18 cellular contexts compared by ENCODE assay signal in genomic region chr10:88150338-88150737, GRCh38.
DNase-seq lines count a peak whose midpoint lies in the region; ATAC-seq, FAIRE-seq and TF ChIP-seq lines count a peak whose summit lies in the region.
"Had no signal": no experiment of that assay in that cellular context is flagged by ENCODE, and none has a peak within 500 bp of the region (broad histone marks: within the 10 kb centered on the region; RNA-seq: fewer than 3 reads in every experiment).

No MANE protein-coding gene starts in this region.

- H3K36me3 ChIP-seq in BE2C (no peaks in the 10 kb centered on the region), MG63 (no peaks in the 10 kb centered on the region), mucosa of descending colon (ENCODE audit: low read depth) (no peaks in the 10 kb centered on the region), kidney (ENCODE audit: control insufficient read depth in 1 of 2, insufficient read depth in 2 of 2, low read length in 2 of 2) (no peaks in the 10 kb centered on the region)
- H3K36me3 ChIP-seq: BLaER1 treated with 17β-estradiol and CSF1 and Interleukin-3, amounts not matched to agents 10 nM and 100 nM; prostate gland had no signal

- CTCF ChIA-PET in activated CD8-positive, alpha-beta memory T cell treated with anti-CD3 and anti-CD28 coated beads, Interleukin-2, amount 10 ng/mL, durations not matched to agents 7 days and 5 days (lab: Charles Lee), result no interaction called here

- H3K9me3 ChIP-seq in BE2C (no peaks in the 10 kb centered on the region), MG63 (no peaks in the 10 kb centered on the region), mucosa of descending colon (no peaks in the 10 kb centered on the region), kidney (ENCODE audit: control insufficient read depth in 1 of 2, low read length in 2 of 2) (no peaks in the 10 kb centered on the region)
- H3K9me3 ChIP-seq: prostate gland had no signal

- H3K4me3 ChIP-seq in BE2C (ENCODE audit: low read depth, low read length) (no peak overlapping the region), MG63 (no peak overlapping the region), choroid plexus epithelial cell (ENCODE audit: low read depth, low read length) (no peak overlapping the region), mucosa of descending colon (no peak overlapping the region), kidney (ENCODE audit: low read length in 2 of 2) (no peak overlapping the region)
- H3K4me3 ChIP-seq: BLaER1 treated with 17β-estradiol and CSF1 and Interleukin-3, amounts not matched to agents 10 nM and 100 nM; prostate gland had no signal

- peaks cover 21% of the 10 kb centered on the region for H3K36me3 Mint-ChIP-seq in activated CD8-positive, alpha-beta memory T cell treated with anti-CD3 and anti-CD28 coated beads, Interleukin-2, amount 10 ng/mL, durations not matched to agents 7 days and 5 days

- peaks cover 3% of the 10 kb centered on the region for H3K9me3 Mint-ChIP-seq in activated CD8-positive, alpha-beta memory T cell treated with anti-CD3 and anti-CD28 coated beads, Interleukin-2, amount 10 ng/mL, durations not matched to agents 7 days and 5 days (ENCODE audit: low read depth)

- H3K9ac ChIP-seq in kidney (ENCODE audit: low read length in 2 of 2), result no peak overlapping the region
- H3K9ac ChIP-seq: BLaER1 treated with 17β-estradiol and CSF1 and Interleukin-3, amounts not matched to agents 10 nM and 100 nM had no signal

- intact Hi-C loops in mucosa of descending colon (cut with DNase I, micrococcal nuclease), result no loop called here
- intact Hi-C loops in sciatic nerve (cut with DNase I), result no loop called here
- intact Hi-C loops in kidney (cut with DNase I), result no loop called here

- H3K4me1 ChIP-seq in BE2C (peaks cover 21% of the 10 kb centered on the region), mucosa of descending colon (ENCODE audit: low read depth) (no peaks in the 10 kb centered on the region), kidney (ENCODE audit: control insufficient read depth in 1 of 2, insufficient read depth in 1 of 2, low read depth in 1 of 2, low read length in 2 of 2) (no peaks in the 10 kb centered on the region)
- H3K4me1 ChIP-seq: prostate gland had no signal

- no peak overlapping the region for H3K27ac Mint-ChIP-seq in activated CD8-positive, alpha-beta memory T cell treated with anti-CD3 and anti-CD28 coated beads, Interleukin-2, amount 10 ng/mL, durations not matched to agents 7 days and 5 days
- H3K27ac Mint-ChIP-seq: activated CD8-positive, alpha-beta T cell treated with anti-CD3 and anti-CD28 coated beads, Interleukin-2, amount 10 ng/mL, durations not matched to agents 7 days and 5 days had no signal

- no peaks in the 10 kb centered on the region for H3K27me3 ChIP-seq in BE2C
- no peaks in the 10 kb centered on the region for H3K27me3 ChIP-seq in MG63
- H3K27me3 ChIP-seq: BLaER1 treated with 17β-estradiol and CSF1 and Interleukin-3, amounts not matched to agents 10 nM and 100 nM had no signal

- H3K27ac ChIP-seq in kidney (ENCODE audit: low read depth in 2 of 2, low read length in 2 of 2), result no peak overlapping the region
- H3K27ac ChIP-seq: BLaER1 treated with 17β-estradiol and CSF1 and Interleukin-3, amounts not matched to agents 10 nM and 100 nM; prostate gland had no signal

- ATAC-seq in mucosa of descending colon (peak; percentile 38), sciatic nerve (no peak), HG03571 (IDR thresholded peaks at IDR 0.05; ENCODE audit: unreplicated experiment) (no peak)
- no peak for ATAC-seq in activated CD8-positive, alpha-beta memory T cell treated with anti-CD3 and anti-CD28 coated beads, Interleukin-2, amount 10 ng/mL, durations not matched to agents 7 days and 5 days
- ATAC-seq: activated CD8-positive, alpha-beta T cell treated with anti-CD3 and anti-CD28 coated beads, Interleukin-2, amount 10 ng/mL, durations not matched to agents 7 days and 5 days; esophagus mucosa had no signal

- H3K4me3 Mint-ChIP-seq in activated CD8-positive, alpha-beta memory T cell treated with anti-CD3 and anti-CD28 coated beads, Interleukin-2, amount 10 ng/mL, durations not matched to agents 7 days and 5 days, result no peak overlapping the region
- H3K4me3 Mint-ChIP-seq: activated CD8-positive, alpha-beta T cell treated with anti-CD3 and anti-CD28 coated beads, Interleukin-2, amount 10 ng/mL, durations not matched to agents 7 days and 5 days; H9 had no signal

- H3K27me3 Mint-ChIP-seq in activated CD8-positive, alpha-beta memory T cell treated with anti-CD3 and anti-CD28 coated beads, Interleukin-2, amount 10 ng/mL, durations not matched to agents 7 days and 5 days, result no peaks in the 10 kb centered on the region

- TF ChIP-seq CTCF in BE2C (IDR thresholded peaks at IDR 0.05; ENCODE audit: low read depth, low read length) (no peak), choroid plexus epithelial cell (conservative IDR thresholded peaks at IDR 0.05; ENCODE audit: low read depth, low read length) (no peak), mucosa of descending colon (IDR thresholded peaks at IDR 0.05) (no peak), kidney (IDR thresholded peaks at IDR 0.05; ENCODE audit: borderline replicate concordance, extremely low read depth, insufficient read depth) (no peak)

- DNase-seq in BE2C, result peak; percentile 6
- DNase-seq in MG63, result peak; percentile 58
- peak; percentile 45 for DNase-seq in choroid plexus epithelial cell (ENCODE audit: low read depth)
- DNase-seq in mucosa of descending colon, result no peak
- no peak for DNase-seq in activated CD8-positive, alpha-beta memory T cell treated with anti-CD3 and anti-CD28 coated beads, Interleukin-2, amount 10 ng/mL, durations not matched to agents 7 days and 5 days
- DNase-seq in sciatic nerve (ENCODE audit: low spot score), result no peak
- DNase-seq in kidney, result no peak
- DNase-seq: activated CD8-positive, alpha-beta T cell treated with anti-CD3 and anti-CD28 coated beads, Interleukin-2, amount 10 ng/mL, durations not matched to agents 7 days and 5 days; activated naive CD4-positive, alpha-beta T cell; GF-D8; H9; NCI-H1048; stimulated activated CD4-positive, alpha-beta T cell treated with anti-CD3 and anti-CD28 coated beads, Interleukin-2, amount 100 ng/mL, for 24 hours; T-helper 9 cell had no signal

- FAIRE-seq in kidney (lab: Jason Lieb, UNC), result no peak

- peaks cover 19% of the 10 kb centered on the region for H3K4me1 Mint-ChIP-seq in activated CD8-positive, alpha-beta memory T cell treated with anti-CD3 and anti-CD28 coated beads, Interleukin-2, amount 10 ng/mL, durations not matched to agents 7 days and 5 days

Comparison
In these comparisons a context has a peak if more than half of its experiments do, and no peak if none do; other contexts are left out.
1. DNase-seq: peak in BE2C (single experiment), MG63 (single experiment) and choroid plexus epithelial cell (single experiment); none in mucosa of descending colon (0 of 3), activated CD8-positive, alpha-beta memory T cell treated with anti-CD3 and anti-CD28 coated beads, Interleukin-2, amount 10 ng/mL, durations not matched to agents 7 days and 5 days (single experiment), sciatic nerve (single experiment) and kidney (single experiment).